In the genomic region with DNA sequence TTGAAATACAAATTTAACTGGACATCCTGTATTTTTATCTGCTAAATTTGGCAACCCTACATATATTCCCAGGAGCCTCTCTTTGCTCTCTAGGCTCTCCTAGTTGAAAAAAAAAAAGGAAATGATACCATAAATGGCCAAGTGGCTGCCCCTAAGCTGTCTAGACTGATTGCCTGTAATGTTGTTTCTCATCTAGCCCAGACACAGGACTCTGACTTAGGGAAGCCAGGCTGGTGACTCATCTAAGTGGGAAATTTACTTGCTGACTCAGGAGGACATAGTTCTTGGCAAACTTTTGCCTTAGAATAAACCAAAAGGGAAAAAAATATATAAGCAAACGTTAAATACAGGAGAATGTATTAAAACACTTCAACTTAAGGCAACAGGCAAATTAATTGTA, we compare ENCODE assay signal across 8 cellular contexts. TPM values are rescaled to one million over a fixed set of nuclear protein-coding genes. Genes with fewer than 3 reads are reported as not detected.
DNase-seq lines count a peak whose midpoint lies in the region; ATAC-seq and TF ChIP-seq lines count a peak whose summit lies in the region.

No MANE protein-coding gene starts in this region.

- peaks cover 14% of the 10 kb centered on the region for H3K4me1 ChIP-seq in lower lobe of right lung

- no peak overlapping the region for H3K27ac ChIP-seq in lower lobe of right lung

- CTCF ChIA-PET in GM10248 (lab: Yijun Ruan, JAX): interaction anchor here (1.1 to 1.6 kb wide), 3 partner anchors 10 to 95 kb away, joined by 3 to 5 read pairs (median 4); no protein-coding TSS in a partner anchor

- H3K9me3 ChIP-seq in lower lobe of right lung: no peaks in the 10 kb centered on the region

- ATAC-seq in GM21381 (IDR thresholded peaks at IDR 0.05; ENCODE audit: unreplicated experiment): peak; percentile 68
- ATAC-seq in lower lobe of right lung: peak; percentile 91 to 92
- no peak for ATAC-seq in GM21737 (IDR thresholded peaks at IDR 0.05; ENCODE audit: unreplicated experiment)

- no peak overlapping the region for H3K4me3 ChIP-seq in lower lobe of right lung

- peak; percentile 84 for DNase-seq in AG08396 (ENCODE audit: low spot score)
- peak; percentile 96 for DNase-seq in MV-4-11 (lab: John Stamatoyannopoulos, UW)
- DNase-seq in brain pericyte (ENCODE audit: low read depth, low spot score): peak; percentile 88
- no peak for DNase-seq in lower lobe of right lung
- DNase-seq in GM10248 (ENCODE audit: extremely low spot score): no peak
- DNase-seq in NCI-H2171 treated with DMSO at 0.1 percent for 48 hours (lab: John Stamatoyannopoulos, UW): no peak

- POLR2A ChIA-PET in GM10248 (lab: Yijun Ruan, JAX): no interaction called here

- TF ChIP-seq CTCF in lower lobe of right lung (IDR thresholded peaks at IDR 0.05) (no peak), GM10248 (IDR thresholded peaks at IDR 0.05; ENCODE audit: control extremely low read depth, extremely low read depth, low read depth, missing control alignments) (no peak)

- intact Hi-C loops in lower lobe of right lung (cut with DNase I): no loop called here

- H3K36me3 ChIP-seq in lower lobe of right lung: no peaks in the 10 kb centered on the region

- H3K27me3 ChIP-seq in lower lobe of right lung (ENCODE audit: low read depth): no peaks in the 10 kb centered on the region

RNA-seq across cellular contexts. Expression of a gene that starts 14.6 kb away (rescaled TPM):
- total RNA-seq in lower lobe of right lung: 46.6 TPM

Comparison
In these comparisons a context has a peak if more than half of its experiments do, and no peak if none do; other contexts are left out.
1. DNase-seq: peak in AG08396 (single experiment), MV-4-11 (single experiment) and brain pericyte (single experiment); none in lower lobe of right lung (single experiment), GM10248 (single experiment) and NCI-H2171 treated with DMSO at 0.1 percent for 48 hours (single experiment).